8 cellular contexts compared by ENCODE assay signal in genomic region chr6:139364302-139364981, GRCh38. TPM values are rescaled to one million over a fixed set of nuclear protein-coding genes. Genes with fewer than 3 reads are reported as not detected.
DNase-seq lines count a peak whose midpoint lies in the region; ATAC-seq and TF ChIP-seq lines count a peak whose summit lies in the region.

No MANE protein-coding gene starts in this region.

- H3K4me3 Mint-ChIP-seq in neural crest cell: no peak overlapping the region

- TF ChIP-seq CTCF in AG10803 (conservative IDR thresholded peaks at IDR 0.05; ENCODE audit: low read length) (peak; percentile 62), GM12874 (IDR thresholded peaks at IDR 0.05; ENCODE audit: insufficient read depth, low read depth, low read length) (peak; percentile 33; the same call in 1 of the 2 replicates), LNCaP clone FGC (IDR thresholded peaks at IDR 0.05; ENCODE audit: control insufficient read depth, extremely low read depth, insufficient read depth) (peak; percentile 45), neural crest cell (conservative IDR thresholded peaks at IDR 0.05) (peak; percentile 92)

- ATAC-seq in esophagus mucosa (peak; percentile 60), HG02970 (IDR thresholded peaks at IDR 0.05; ENCODE audit: low FRiP score, unreplicated experiment) (no peak)

- no peak overlapping the region for H3K4me3 ChIP-seq in AG10803 (ENCODE audit: low read length)
- no peak overlapping the region for H3K4me3 ChIP-seq in LNCaP clone FGC (ENCODE audit: low read depth, low read length)

- H3K4me1 Mint-ChIP-seq in neural crest cell: peaks cover 29% of the 10 kb centered on the region

- H3K36me3 Mint-ChIP-seq in neural crest cell (ENCODE audit: low read depth): no peaks in the 10 kb centered on the region

- H3K27me3 Mint-ChIP-seq in neural crest cell (ENCODE audit: low read depth): no peaks in the 10 kb centered on the region

- H3K9me3 Mint-ChIP-seq in neural crest cell: no peaks in the 10 kb centered on the region

- H3K27ac Mint-ChIP-seq in neural crest cell (ENCODE audit: unreplicated experiment): no peak overlapping the region

- DNase-seq in AG10803 (ENCODE audit: low read depth) (peak; percentile 60), LNCaP clone FGC (ENCODE audit: low read depth) (no peak), SHP77 treated with DMSO at 0.1 percent for 48 hours (lab: John Stamatoyannopoulos, UW) (peak; percentile 69), neural crest cell (ENCODE audit: low read depth, low spot score) (no peak), HuH-7.5 (ENCODE audit: low spot score) (no peak)

RNA-seq across cellular contexts. Expression of gene CITED2, which starts 10.0 kb away (rescaled TPM):
- total RNA-seq in esophagus mucosa: 27.3 TPM
- total RNA-seq in neural crest cell: 122 and 126 TPM in 2 replicates

Comparison
In these comparisons a context has a peak if more than half of its experiments do, and no peak if none do; other contexts are left out.
1. DNase-seq: peak in AG10803 (single experiment) and SHP77 treated with DMSO at 0.1 percent for 48 hours (single experiment); none in LNCaP clone FGC (single experiment), neural crest cell (single experiment) and HuH-7.5 (single experiment).
2. CTCF ChIP-seq: peak in every context shown above with its lines; median percentile 92 in neural crest cell; 62 in AG10803; 45 in LNCaP clone FGC; 33 in GM12874.